ENCODE assay signal across 24 cellular contexts in the genomic region with DNA sequence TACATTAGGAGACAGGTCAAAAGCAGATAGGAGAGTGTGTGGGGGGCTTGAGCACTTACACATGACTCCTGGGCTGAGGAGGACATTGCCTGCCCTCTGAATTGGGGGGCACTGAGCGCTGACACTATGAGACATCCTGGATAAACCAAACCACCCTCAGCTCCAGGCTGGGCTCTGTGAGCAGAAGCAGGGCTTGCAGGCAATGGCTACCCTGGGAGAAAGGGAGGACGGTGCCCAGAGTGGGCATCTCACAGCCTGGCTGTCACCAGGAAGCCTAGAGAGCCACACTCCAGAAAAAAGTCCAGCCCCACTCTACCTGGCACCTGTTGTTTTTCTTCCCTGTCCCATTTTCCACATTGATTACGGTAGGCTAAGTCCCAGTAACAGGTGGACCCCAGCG.
"Had no signal": no experiment of that assay in that cellular context is flagged by ENCODE, and none has a peak within 500 bp of the region (broad histone marks: within the 10 kb centered on the region; RNA-seq: fewer than 3 reads in every experiment).

No MANE protein-coding gene starts in this region.

- H3K27ac ChIP-seq: left lung, parathyroid adenoma, spleen, tibial nerve, vagina had no signal

- H3K27me3 ChIP-seq: left lung, spleen, tibial nerve, vagina had no signal

- H3K9ac ChIP-seq: parathyroid adenoma had no signal

- H3K36me3 Mint-ChIP-seq: mesothelial cell of epicardium; natural killer cell treated with Interleukin-12 subunit alpha and Interleukin-12 subunit beta and Interleukin-15 and Interleukin-18, amount 100 ng/mL, for 72 hours; stimulated activated effector memory CD8-positive, alpha-beta T cell treated with anti-CD3 and anti-CD28 coated beads, Interleukin-12 subunit alpha, Interleukin-12 subunit beta, amount 100 ng/mL, for 72 hours; type B pancreatic cell had no signal

- FAIRE-seq: keratinocyte, small intestine had no signal

- H3K4me1 ChIP-seq: parathyroid adenoma, vagina had no signal

- H3K4me3 ChIP-seq: left lung, lung, spleen, tibial nerve had no signal

- H3K36me3 ChIP-seq: left lung, spleen, tibial nerve, vagina had no signal

- H3K9me3 Mint-ChIP-seq: natural killer cell treated with Interleukin-12 subunit alpha and Interleukin-12 subunit beta and Interleukin-15 and Interleukin-18, amount 100 ng/mL, for 72 hours; stimulated activated effector memory CD8-positive, alpha-beta T cell treated with anti-CD3 and anti-CD28 coated beads, Interleukin-12 subunit alpha, Interleukin-12 subunit beta, amount 100 ng/mL, for 72 hours; type B pancreatic cell had no signal

- H3K4me3 Mint-ChIP-seq: mesothelial cell of epicardium; naive thymus-derived CD4-positive, alpha-beta T cell; natural killer cell treated with Interleukin-12 subunit alpha and Interleukin-12 subunit beta and Interleukin-15 and Interleukin-18, amount 100 ng/mL, for 72 hours; stimulated activated effector memory CD8-positive, alpha-beta T cell treated with anti-CD3 and anti-CD28 coated beads, Interleukin-12 subunit alpha, Interleukin-12 subunit beta, amount 100 ng/mL, for 72 hours; stimulated activated naive CD8-positive, alpha-beta T cell treated with anti-CD3 and anti-CD28 coated beads, Interleukin-15, amount 100 ng/mL, for 72 hours; type B pancreatic cell had no signal

- ATAC-seq: left colon; left lung; naive thymus-derived CD4-positive, alpha-beta T cell; natural killer cell treated with Interleukin-12 subunit alpha and Interleukin-12 subunit beta and Interleukin-15 and Interleukin-18, amount 100 ng/mL, for 72 hours; right cardiac atrium; sciatic nerve; stimulated activated effector memory CD8-positive, alpha-beta T cell treated with anti-CD3 and anti-CD28 coated beads, Interleukin-12 subunit alpha, Interleukin-12 subunit beta, amount 100 ng/mL, for 72 hours; stimulated activated naive CD8-positive, alpha-beta T cell treated with anti-CD3 and anti-CD28 coated beads, Interleukin-15, amount 100 ng/mL, for 72 hours had no signal

- H3K27me3 Mint-ChIP-seq: naive thymus-derived CD4-positive, alpha-beta T cell; natural killer cell treated with Interleukin-12 subunit alpha and Interleukin-12 subunit beta and Interleukin-15 and Interleukin-18, amount 100 ng/mL, for 72 hours; stimulated activated naive CD8-positive, alpha-beta T cell treated with anti-CD3 and anti-CD28 coated beads, Interleukin-15, amount 100 ng/mL, for 72 hours had no signal

- DNase-seq: hippocampal formation; left colon; left lung; mesendoderm; naive thymus-derived CD4-positive, alpha-beta T cell; nucleus accumbens; retina; small intestine; spleen; stimulated activated CD4-positive, alpha-beta T cell treated with anti-CD3 and anti-CD28 coated beads, Interleukin-4, amount 100 ng/mL, for 24 hours; stimulated activated naive CD4-positive, alpha-beta T cell; stimulated activated naive CD8-positive, alpha-beta T cell treated with anti-CD3 and anti-CD28 coated beads, Interleukin-15, amount 100 ng/mL, for 72 hours; substantia nigra had no signal
